10 cellular contexts compared by ENCODE assay signal in genomic region chr14:61474671-61475070, GRCh38.
DNase-seq lines count a peak whose midpoint lies in the region; ATAC-seq, FAIRE-seq and TF ChIP-seq lines count a peak whose summit lies in the region.
"Had no signal": no experiment of that assay in that cellular context is flagged by ENCODE, and none has a peak within 500 bp of the region (broad histone marks: within the 10 kb centered on the region; RNA-seq: fewer than 3 reads in every experiment).

No MANE protein-coding gene starts in this region.

- TF ChIP-seq EP300 in transverse colon (IDR thresholded peaks at IDR 0.05; ENCODE audit: low read depth) = no peak

- no peak for TF ChIP-seq POLR2A in heart left ventricle (IDR thresholded peaks at IDR 0.05)
- no peak for TF ChIP-seq POLR2A in transverse colon (IDR thresholded peaks at IDR 0.05)

- no peak overlapping the region for H3K4me3 ChIP-seq in heart left ventricle
- H3K4me3 ChIP-seq in kidney (ENCODE audit: low read length in 2 of 2) = no peak overlapping the region
- H3K4me3 ChIP-seq in transverse colon = no peak overlapping the region
- H3K4me3 ChIP-seq: sigmoid colon had no signal

- peaks cover 95% of the 10 kb centered on the region for H3K4me1 Mint-ChIP-seq in activated CD4-positive, alpha-beta memory T cell treated with anti-CD3 and anti-CD28 coated beads, Interleukin-2, amount 10 ng/mL, durations not matched to agents 7 days and 5 days

- peaks cover 59% of the 10 kb centered on the region for H3K36me3 Mint-ChIP-seq in activated CD4-positive, alpha-beta memory T cell treated with anti-CD3 and anti-CD28 coated beads, Interleukin-2, amount 10 ng/mL, durations not matched to agents 7 days and 5 days (ENCODE audit: low read depth)

- in situ Hi-C loops in transverse colon (cut with MboI; ENCODE audit: low pct_ligation_motif_present in 1 of 4, low pct_unique_long_range_greater_than_20kb in 1 of 4, low sequenced_read_pairs in 3 of 4) = loop anchor here in 2 of 4 donors (25.0 kb wide), 2 partner anchors 263 to 638 kb away; no protein-coding TSS in a partner anchor

- CTCF ChIA-PET in activated CD4-positive, alpha-beta memory T cell treated with anti-CD3 and anti-CD28 coated beads, Interleukin-2, amount 10 ng/mL, durations not matched to agents 7 days and 5 days (lab: Charles Lee) = interaction anchor here (0.9 to 7.2 kb wide), 19 partner anchors 9 to 362 kb away, joined by 3 to 37 read pairs (median 5); partner anchors contain the start of gene HIF1A

- intact Hi-C loops in heart left ventricle (cut with DNase I) (loop anchor here (5.0 to 10.0 kb wide), 13 partner anchors 38 to 290 kb away; partner anchors contain the start of genes HIF1A (in 2 of the 10) and SNAPC1 (in 1 of the 10)), left ventricle myocardium superior (cut with micrococcal nuclease) (loop anchor here (5.0 to 10.0 kb wide), 2 partner anchors 43 to 220 kb away; partner anchors contain the start of gene HIF1A), kidney (cut with DNase I) (no loop called here), transverse colon (cut with DNase I; ENCODE audit: low total_unique reads) (no loop called here)

- H3K4me1 ChIP-seq in heart left ventricle (peaks cover 22 to 99% (median 81%) of the 10 kb centered on the region in 12 donors), kidney (ENCODE audit: control insufficient read depth in 1 of 2, insufficient read depth in 1 of 2, low read depth in 1 of 2, low read length in 2 of 2) (peaks cover 41 to 44% of the 10 kb centered on the region in 2 donors), transverse colon (peaks cover 17 to 88% (median 38%) of the 10 kb centered on the region in 4 donors)

- DNase-seq in heart left ventricle (no peak), left ventricle myocardium superior (no peak), kidney (no peak), transverse colon (no peak), NCI-H510A treated with DMSO at 0.1 percent for 48 hours (lab: John Stamatoyannopoulos, UW) (no peak), HK-2 (ENCODE audit: unreplicated experiment) (no peak)
- no peak for DNase-seq in activated CD4-positive, alpha-beta memory T cell treated with anti-CD3 and anti-CD28 coated beads, Interleukin-2, amount 10 ng/mL, durations not matched to agents 7 days and 5 days
- DNase-seq: BE2C, sigmoid colon had no signal

- H3K36me3 ChIP-seq in heart left ventricle (no peaks in the 10 kb centered on the region), kidney (ENCODE audit: control insufficient read depth in 1 of 2, insufficient read depth in 2 of 2, low read length in 2 of 2) (no peaks in the 10 kb centered on the region), transverse colon (no peaks in the 10 kb centered on the region)
- H3K36me3 ChIP-seq: BE2C, sigmoid colon had no signal

- ATAC-seq in heart left ventricle (no peak), left ventricle myocardium superior (no peak), HG03442 (IDR thresholded peaks at IDR 0.05; ENCODE audit: unreplicated experiment) (no peak)

- no peak for FAIRE-seq in kidney (lab: Jason Lieb, UNC)

- H3K9me3 Mint-ChIP-seq in activated CD4-positive, alpha-beta memory T cell treated with anti-CD3 and anti-CD28 coated beads, Interleukin-2, amount 10 ng/mL, durations not matched to agents 7 days and 5 days = no peaks in the 10 kb centered on the region

- H3K27me3 Mint-ChIP-seq in activated CD4-positive, alpha-beta memory T cell treated with anti-CD3 and anti-CD28 coated beads, Interleukin-2, amount 10 ng/mL, durations not matched to agents 7 days and 5 days = no peaks in the 10 kb centered on the region

- 21 to 54% (median 37%) methylated on average over 3 of the region's 3 CpGs for WGBS in heart left ventricle, 4 donors
- WGBS in transverse colon (ENCODE audit: low coverage in 1 of 2), 2 donors = 93% methylated on average over 3 of the region's 3 CpGs

- TF ChIP-seq CTCF in heart left ventricle (IDR thresholded peaks at IDR 0.05) = no peak
- TF ChIP-seq CTCF in kidney (IDR thresholded peaks at IDR 0.05; ENCODE audit: borderline replicate concordance, extremely low read depth, insufficient read depth) = no peak
- no peak for TF ChIP-seq CTCF in transverse colon (IDR thresholded peaks at IDR 0.05)

- H3K9me3 ChIP-seq in heart left ventricle (no peaks in the 10 kb centered on the region), kidney (ENCODE audit: control insufficient read depth in 1 of 2, low read length in 2 of 2) (no peaks in the 10 kb centered on the region), transverse colon (no peaks in the 10 kb centered on the region)
- H3K9me3 ChIP-seq: BE2C, sigmoid colon had no signal

- H3K27ac ChIP-seq in heart left ventricle = peak overlapping the region in 11 of 12 donors; percentile 40 to 99 (median 85)
- peak overlapping the region; percentile 53 to 68 for H3K27ac ChIP-seq in kidney (ENCODE audit: low read depth in 2 of 2, low read length in 2 of 2)
- H3K27ac ChIP-seq in transverse colon = peak overlapping the region; percentile 4 to 81 (median 58)

- peak overlapping the region; percentile 89 for H3K27ac Mint-ChIP-seq in activated CD4-positive, alpha-beta memory T cell treated with anti-CD3 and anti-CD28 coated beads, Interleukin-2, amount 10 ng/mL, durations not matched to agents 7 days and 5 days

- H3K27me3 ChIP-seq in heart left ventricle (no peaks in the 10 kb centered on the region), transverse colon (no peaks in the 10 kb centered on the region)
- H3K27me3 ChIP-seq: BE2C had no signal

- peak overlapping the region in 1 of 2 donors; percentile 30 for H3K9ac ChIP-seq in kidney (ENCODE audit: low read length in 2 of 2)

- POLR2A ChIA-PET in activated CD4-positive, alpha-beta memory T cell treated with anti-CD3 and anti-CD28 coated beads, Interleukin-2, amount 10 ng/mL, durations not matched to agents 7 days and 5 days (lab: Charles Lee) = interaction anchor here (0.9 to 8.6 kb wide), 7 partner anchors 29 to 255 kb away, joined by 3 to 80 read pairs (median 44); partner anchors contain the start of genes HIF1A and PRKCH

- no peak overlapping the region for H3K4me3 Mint-ChIP-seq in activated CD4-positive, alpha-beta memory T cell treated with anti-CD3 and anti-CD28 coated beads, Interleukin-2, amount 10 ng/mL, durations not matched to agents 7 days and 5 days

Comparison
In these comparisons a context has a peak if more than half of its experiments do, and no peak if none do; other contexts are left out.
1. intact Hi-C loops: an anchor here in heart left ventricle (5.0 to 10.0 kb wide) and left ventricle myocardium superior (5.0 to 10.0 kb wide); none called in kidney and transverse colon.